ENCODE assay signal across 31 cellular contexts in the genomic region with DNA sequence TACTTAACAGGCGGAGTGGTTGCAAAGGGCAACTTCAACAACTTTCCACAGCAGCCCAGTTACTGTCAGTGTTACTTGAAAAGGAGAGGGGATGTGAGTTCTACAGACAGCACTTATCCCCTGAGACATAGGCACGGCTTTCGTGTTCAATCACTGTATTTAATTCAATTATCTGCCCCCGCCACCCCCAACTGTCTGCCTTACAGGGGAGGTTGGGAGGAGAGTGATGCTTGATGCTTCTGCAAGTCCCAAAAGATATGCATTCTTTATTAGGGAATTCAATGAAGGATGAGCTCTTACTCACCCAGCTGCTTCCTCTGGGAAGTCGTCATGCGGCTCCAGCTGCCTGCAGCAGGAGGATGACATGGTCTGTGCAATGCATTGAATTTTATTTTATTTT.
"Had no signal": no experiment of that assay in that cellular context is flagged by ENCODE, and none has a peak within 500 bp of the region (broad histone marks: within the 10 kb centered on the region; RNA-seq: fewer than 3 reads in every experiment).

No MANE protein-coding gene starts in this region.

- H3K4me3 Mint-ChIP-seq: activated B cell treated with CpG ODN at 0.5 μM for 24 hours; activated CD4-positive, alpha-beta T cell treated with anti-CD3 and anti-CD28 coated beads for 36 hours; activated CD8-positive, alpha-beta memory T cell treated with anti-CD3 and anti-CD28 coated beads, Interleukin-2, amount 10 ng/mL, durations not matched to agents 7 days and 5 days; activated CD8-positive, alpha-beta T cell treated with anti-CD3 and anti-CD28 coated beads, Interleukin-2, amount 10 ng/mL, durations not matched to agents 7 days and 5 days; activated naive CD4-positive, alpha-beta T cell treated with anti-CD3 and anti-CD28 coated beads, Interleukin-2, amount 50 U/mL, for 24 hours; activated naive CD8-positive, alpha-beta T cell treated with anti-CD3 and anti-CD28 coated beads, Interleukin-2, amount 50 U/mL, for 24 hours; central memory CD8-positive, alpha-beta T cell; dendritic cell treated with granulocyte-macrophage colony-stimulating factor and Interleukin-4, amounts not matched to agents 40 ng/mL and 50 ng/mL, for 4 days; stimulated activated effector memory CD8-positive, alpha-beta T cell treated with anti-CD3 and anti-CD28 coated beads, Interleukin-12 subunit alpha, Interleukin-12 subunit beta, amount 100 ng/mL, for 72 hours; stimulated activated naive CD8-positive, alpha-beta T cell treated with anti-CD3 and anti-CD28 coated beads, Interleukin-15, Interleukin-2, amounts not matched to agents 100 ng/mL and 50 ng/mL, for 24 hours; T-helper 2 cell treated with Interferon-gamma antibody and Interleukin-4, amounts not matched to agents 5 μg/mL and 100 μg/mL, for 36 hours; type B pancreatic cell had no signal

- H3K9me3 Mint-ChIP-seq: activated B cell treated with CpG ODN at 0.5 μM for 24 hours; activated naive CD8-positive, alpha-beta T cell treated with anti-CD3 and anti-CD28 coated beads, Interleukin-2, amount 50 U/mL, for 24 hours; dendritic cell treated with granulocyte-macrophage colony-stimulating factor and Interleukin-4, amounts not matched to agents 40 ng/mL and 50 ng/mL, for 4 days; stimulated activated naive CD8-positive, alpha-beta T cell treated with anti-CD3 and anti-CD28 coated beads, Interleukin-15, Interleukin-2, amounts not matched to agents 100 ng/mL and 50 ng/mL, for 24 hours; type B pancreatic cell had no signal

- DNase-seq: activated B cell treated with CpG ODN at 0.5 μM for 24 hours; activated CD4-positive, alpha-beta T cell treated with anti-CD3 and anti-CD28 coated beads for 36 hours; activated CD8-positive, alpha-beta memory T cell treated with anti-CD3 and anti-CD28 coated beads, Interleukin-2, amount 10 ng/mL, durations not matched to agents 7 days and 5 days; activated CD8-positive, alpha-beta T cell treated with anti-CD3 and anti-CD28 coated beads, Interleukin-2, amount 10 ng/mL, durations not matched to agents 7 days and 5 days; activated naive CD8-positive, alpha-beta T cell treated with anti-CD3 and anti-CD28 coated beads, Interleukin-2, amount 50 U/mL, for 24 hours; activated T-cell treated with anti-CD3 and anti-CD28 coated beads, Interleukin-2, amount 50 U/mL, for 48 hours; amygdala; effector CD4-positive, alpha-beta T cell; foreskin keratinocyte; islet precursor cell; left ventricle myocardium inferior; mucosa of descending colon; ovary; sigmoid colon; small intestine; stimulated activated CD4-positive, alpha-beta T cell treated with anti-CD3 and anti-CD28 coated beads, Interleukin-4, amount 100 ng/mL, for 24 hours; uterus had no signal

- H3K9me3 ChIP-seq: esophagus muscularis mucosa, left ventricle myocardium inferior, mucosa of descending colon, neutrophil, ovary, sigmoid colon, thoracic aorta, uterus had no signal

- H3K4me1 Mint-ChIP-seq: activated B cell treated with CpG ODN at 0.5 μM for 24 hours; activated CD4-positive, alpha-beta T cell treated with anti-CD3 and anti-CD28 coated beads for 36 hours; activated CD8-positive, alpha-beta memory T cell treated with anti-CD3 and anti-CD28 coated beads, Interleukin-2, amount 10 ng/mL, durations not matched to agents 7 days and 5 days; activated naive CD4-positive, alpha-beta T cell treated with anti-CD3 and anti-CD28 coated beads, Interleukin-2, amount 50 U/mL, for 24 hours; activated naive CD8-positive, alpha-beta T cell treated with anti-CD3 and anti-CD28 coated beads, Interleukin-2, amount 50 U/mL, for 24 hours; central memory CD8-positive, alpha-beta T cell; stimulated activated effector memory CD8-positive, alpha-beta T cell treated with anti-CD3 and anti-CD28 coated beads, Interleukin-12 subunit alpha, Interleukin-12 subunit beta, amount 100 ng/mL, for 72 hours had no signal

- H3K4me1 ChIP-seq: esophagus muscularis mucosa, foreskin keratinocyte, left ventricle myocardium inferior, sigmoid colon, uterus had no signal

- H2AFZ ChIP-seq: hepatocyte had no signal

- H3K27me3 Mint-ChIP-seq: activated B cell treated with CpG ODN at 0.5 μM for 24 hours; activated CD4-positive, alpha-beta T cell treated with anti-CD3 and anti-CD28 coated beads for 36 hours; activated CD8-positive, alpha-beta memory T cell treated with anti-CD3 and anti-CD28 coated beads, Interleukin-2, amount 10 ng/mL, durations not matched to agents 7 days and 5 days; activated naive CD4-positive, alpha-beta T cell treated with anti-CD3 and anti-CD28 coated beads, Interleukin-2, amount 50 U/mL, for 24 hours; activated naive CD8-positive, alpha-beta T cell treated with anti-CD3 and anti-CD28 coated beads, Interleukin-2, amount 50 U/mL, for 24 hours; central memory CD8-positive, alpha-beta T cell; dendritic cell treated with granulocyte-macrophage colony-stimulating factor and Interleukin-4, amounts not matched to agents 40 ng/mL and 50 ng/mL, for 4 days; progenitor cell of endocrine pancreas; stimulated activated naive CD8-positive, alpha-beta T cell treated with anti-CD3 and anti-CD28 coated beads, Interleukin-15, Interleukin-2, amounts not matched to agents 100 ng/mL and 50 ng/mL, for 24 hours had no signal

- H3K4me2 ChIP-seq: hepatocyte had no signal

- H3K27me3 ChIP-seq: esophagus muscularis mucosa, foreskin keratinocyte, hepatocyte, neutrophil, ovary, sigmoid colon, uterus had no signal

- H3K36me3 Mint-ChIP-seq: activated CD8-positive, alpha-beta memory T cell treated with anti-CD3 and anti-CD28 coated beads, Interleukin-2, amount 10 ng/mL, durations not matched to agents 7 days and 5 days; activated naive CD4-positive, alpha-beta T cell treated with anti-CD3 and anti-CD28 coated beads, Interleukin-2, amount 50 U/mL, for 24 hours; stimulated activated effector memory CD8-positive, alpha-beta T cell treated with anti-CD3 and anti-CD28 coated beads, Interleukin-12 subunit alpha, Interleukin-12 subunit beta, amount 100 ng/mL, for 72 hours; type B pancreatic cell had no signal

- H3K36me3 ChIP-seq: esophagus muscularis mucosa, left ventricle myocardium inferior, neutrophil, ovary, sigmoid colon, thoracic aorta, uterus had no signal

- H3K27ac ChIP-seq: esophagus muscularis mucosa, foreskin keratinocyte, hepatocyte, left ventricle myocardium inferior, neutrophil, ovary, sigmoid colon, thoracic aorta, uterus had no signal

- ATAC-seq: activated CD4-positive, alpha-beta T cell treated with anti-CD3 and anti-CD28 coated beads for 36 hours; activated CD8-positive, alpha-beta memory T cell treated with anti-CD3 and anti-CD28 coated beads, Interleukin-2, amount 10 ng/mL, durations not matched to agents 7 days and 5 days; activated CD8-positive, alpha-beta T cell treated with anti-CD3 and anti-CD28 coated beads, Interleukin-2, amount 10 ng/mL, durations not matched to agents 7 days and 5 days; activated naive CD8-positive, alpha-beta T cell treated with anti-CD3 and anti-CD28 coated beads, Interleukin-2, amount 50 U/mL, for 24 hours; foreskin keratinocyte; mucosa of descending colon; stimulated activated effector memory CD8-positive, alpha-beta T cell treated with anti-CD3 and anti-CD28 coated beads, Interleukin-12 subunit alpha, Interleukin-12 subunit beta, amount 100 ng/mL, for 72 hours had no signal

- H3K27ac Mint-ChIP-seq: activated B cell treated with CpG ODN at 0.5 μM for 24 hours; activated CD4-positive, alpha-beta T cell treated with anti-CD3 and anti-CD28 coated beads for 36 hours; activated CD8-positive, alpha-beta memory T cell treated with anti-CD3 and anti-CD28 coated beads, Interleukin-2, amount 10 ng/mL, durations not matched to agents 7 days and 5 days; activated CD8-positive, alpha-beta T cell treated with anti-CD3 and anti-CD28 coated beads, Interleukin-2, amount 10 ng/mL, durations not matched to agents 7 days and 5 days; activated naive CD4-positive, alpha-beta T cell treated with anti-CD3 and anti-CD28 coated beads, Interleukin-2, amount 50 U/mL, for 24 hours; activated naive CD8-positive, alpha-beta T cell treated with anti-CD3 and anti-CD28 coated beads, Interleukin-2, amount 50 U/mL, for 24 hours; activated T-helper 2 cell treated with anti-CD3 and anti-CD28 coated beads, Interferon-gamma antibody, Interleukin-2, Interleukin-4, amounts not matched to agents 10 μg/mL and 5 μg/mL and 100 μg/mL, durations not matched to agents 14 hours and 24 hours and 36 hours; dendritic cell treated with granulocyte-macrophage colony-stimulating factor and Interleukin-4, amounts not matched to agents 40 ng/mL and 50 ng/mL, for 4 days; progenitor cell of endocrine pancreas; stimulated activated effector memory CD8-positive, alpha-beta T cell treated with anti-CD3 and anti-CD28 coated beads, Interleukin-12 subunit alpha, Interleukin-12 subunit beta, amount 100 ng/mL, for 72 hours; stimulated activated naive CD8-positive, alpha-beta T cell treated with anti-CD3 and anti-CD28 coated beads, Interleukin-15, Interleukin-2, amounts not matched to agents 100 ng/mL and 50 ng/mL, for 24 hours; T-helper 2 cell treated with Interferon-gamma antibody and Interleukin-4, amounts not matched to agents 5 μg/mL and 100 μg/mL, for 36 hours; type B pancreatic cell had no signal

- H3K4me3 ChIP-seq: esophagus muscularis mucosa, hepatocyte, left ventricle myocardium inferior, lung, mucosa of descending colon, ovary, sigmoid colon, thoracic aorta, uterus had no signal

- H3K79me2 ChIP-seq: hepatocyte had no signal
